Comparison of ENCODE assay signal across 8 cellular contexts in genomic region chr19:1275260-1275975, GRCh38. TPM values are rescaled to one million over a fixed set of nuclear protein-coding genes. Genes with fewer than 3 reads are reported as not detected.
DNase-seq lines count a peak whose midpoint lies in the region; ATAC-seq and TF ChIP-seq lines count a peak whose summit lies in the region.

TSS of gene FAM174C (plus strand) at chr19:1275530. CDS start at chr19:1275550, 20 bp downstream.

- H3K4me1 ChIP-seq in right lobe of liver: peaks cover 0 to 55% (median 23%) of the 10 kb centered on the region in 4 donors

- 0% methylated on average over 6 of the region's 98 CpGs for WGBS in right lobe of liver (ENCODE audit: insufficient coverage, low coverage, low lambda C conversion rate, missing lambda C conversion rate)

- DNase-seq in CD14-positive monocyte (ENCODE audit: low spot score): peak; percentile 97
- peak; percentile 97 for DNase-seq in NCI-H82 (lab: John Stamatoyannopoulos, UW)
- peak; percentile 95 to 96 for DNase-seq in activated CD4-positive, alpha-beta T cell treated with anti-CD3 and anti-CD28 coated beads, Interleukin-2, amount 50 U/mL, for 48 hours
- peak; percentile 98 for DNase-seq in dermis blood vessel endothelial cell
- peak; percentile 96 to 97 (median 97) for DNase-seq in right lobe of liver
- DNase-seq in stimulated activated CD4-positive, alpha-beta T cell treated with anti-CD3 and anti-CD28 coated beads, Interleukin-4, amount 100 ng/mL, for 4 hours: peak; percentile 97 to 98

- intact Hi-C loops in CD14-positive monocyte (cut with micrococcal nuclease): loop anchor here (5.0 kb wide), 2 partner anchors 82 to 107 kb away; partner anchors contain the start of gene NDUFS7 (in 2 of the 2)
- intact Hi-C loops in right lobe of liver (cut with DNase I): loop anchor here in 1 of 2 donors (5.0 kb wide), 1 partner anchor 122 kb away; no protein-coding TSS in a partner anchor

- peak; percentile 93 for TF ChIP-seq POLR2A in right lobe of liver (IDR thresholded peaks at IDR 0.05)

- TF ChIP-seq CTCF in CD14-positive monocyte (IDR thresholded peaks at IDR 0.05): no peak
- peak in 1 of 4 donors; percentile 5 for TF ChIP-seq CTCF in right lobe of liver (IDR thresholded peaks at IDR 0.05)

- H3K27ac Mint-ChIP-seq in CD14-positive monocyte: peak within 1 kb of the TSS; percentile 81 to 93 (median 90)

- no peaks in the 10 kb centered on the region for H3K27me3 ChIP-seq in right lobe of liver

- peaks cover 55% of the 10 kb centered on the region for H3K4me1 Mint-ChIP-seq in CD14-positive monocyte

- H3K9me3 ChIP-seq in right lobe of liver: no peaks in the 10 kb centered on the region

- H3K36me3 Mint-ChIP-seq in CD14-positive monocyte: peaks cover 51 to 76% of the 10 kb centered on the region in 2 donors

- H3K27me3 Mint-ChIP-seq in CD14-positive monocyte (ENCODE audit: low read depth in 3 of 3): no peaks in the 10 kb centered on the region

- peak within 1 kb of the TSS; percentile 70 to 71 for H3K4me3 Mint-ChIP-seq in CD14-positive monocyte

- H3K9me3 Mint-ChIP-seq in CD14-positive monocyte: peaks cover 0 to 2% (median 0%) of the 10 kb centered on the region in 7 donors

- peaks cover 10 to 49% (median 30%) of the 10 kb centered on the region in 4 donors for H3K36me3 ChIP-seq in right lobe of liver

- peak within 1 kb of the TSS; percentile 57 to 72 (median 70) for H3K4me3 ChIP-seq in right lobe of liver

- ATAC-seq in GM19438 (IDR thresholded peaks at IDR 0.05; ENCODE audit: low read depth, unreplicated experiment) (peak; percentile 66), HG03571 (IDR thresholded peaks at IDR 0.05; ENCODE audit: unreplicated experiment) (peak; percentile 63), right lobe of liver (peak; percentile 65 to 86 (median 76))

- peak within 1 kb of the TSS; percentile 84 to 97 (median 95) for H3K27ac ChIP-seq in right lobe of liver

RNA-seq across cellular contexts. Expression of gene FAM174C, which starts in this region (rescaled TPM):
- polyA plus RNA-seq in CD14-positive monocyte: 10 to 100 TPM; 40.0 to 56.2 TPM
- total RNA-seq in dermis blood vessel endothelial cell: 22.0 and 25.0 TPM in 2 replicates
- 100 to 1,000 TPM in 1 of 6 experiments, 10 to 100 TPM in 5; 34.0 to 103 (median 43.8) TPM for total RNA-seq in right lobe of liver

Comparison
In these comparisons a context has a peak if more than half of its experiments do, and no peak if none do; other contexts are left out.
1. Peak in every context shown above with its lines: DNase-seq, ATAC-seq, H3K4me3 ChIP-seq and H3K27ac ChIP-seq.